ENCODE assay signal across 10 cellular contexts in genomic region chr1:235078927-235079381, GRCh38. TPM values are rescaled to one million over a fixed set of nuclear protein-coding genes. Genes with fewer than 3 reads are reported as not detected.
DNase-seq lines count a peak whose midpoint lies in the region; ATAC-seq and TF ChIP-seq lines count a peak whose summit lies in the region.
"Had no signal": no experiment of that assay in that cellular context is flagged by ENCODE, and none has a peak within 500 bp of the region (broad histone marks: within the 10 kb centered on the region; RNA-seq: fewer than 3 reads in every experiment).

No MANE protein-coding gene starts in this region.

- no peak overlapping the region for H3K9ac ChIP-seq in fibroblast of lung (ENCODE audit: insufficient read depth, low read length)

- no peak for TF ChIP-seq CTCF in PC-9 (conservative IDR thresholded peaks at IDR 0.05)
- no peak for TF ChIP-seq CTCF in fibroblast of lung (conservative IDR thresholded peaks at IDR 0.05 in 1 of 2, IDR thresholded peaks at IDR 0.05 in 1 of 2; ENCODE audit: low read depth in 1 of 2, low read length in 2 of 2)
- TF ChIP-seq CTCF in sigmoid colon (IDR thresholded peaks at IDR 0.05): no peak

- H3F3A ChIP-seq in PC-9 (ENCODE audit: insufficient read depth, low read depth): peaks cover 86% of the 10 kb centered on the region

- H3K4me1 ChIP-seq in PC-9 (replicated peaks; ENCODE audit: insufficient read depth) (peaks cover 95% of the 10 kb centered on the region), fibroblast of lung (ENCODE audit: control insufficient read depth, extremely low read depth, insufficient read depth, low read length) (peaks cover 43% of the 10 kb centered on the region), sigmoid colon (peaks cover 0 to 51% (median 48%) of the 10 kb centered on the region in 4 donors)

- H3K79me2 ChIP-seq in PC-9 (ENCODE audit: low read depth) (peaks cover 11% of the 10 kb centered on the region), fibroblast of lung (ENCODE audit: control insufficient read depth, insufficient read depth, low read length) (no peaks in the 10 kb centered on the region)

- in situ Hi-C loops in KBM-7 (cut with MboI; ENCODE audit: low pct_unique_long_range_greater_than_20kb, low sequenced_read_pairs): loop anchor here (25.0 kb wide), 2 partner anchors 342 to 492 kb away; no protein-coding TSS in a partner anchor

- POLR2A ChIA-PET in PC-9 (lab: Charles Lee; ENCODE audit: unreplicated experiment): interaction anchor here (0.7 to 0.9 kb wide), 5 partner anchors 9 to 579 kb away, joined by 3 to 7 read pairs (median 3); no protein-coding TSS in a partner anchor

- H3K4me3 ChIP-seq in PC-9 (peak overlapping the region; percentile 37; the same call in 1 of the 2 replicates), fibroblast of lung (replicated peaks in 1 of 4; ENCODE audit: control extremely low read depth in 1 of 4, insufficient read depth in 1 of 4, low read depth in 3 of 4, low read length in 4 of 4) (no peak overlapping the region), sigmoid colon (no peak overlapping the region)

- no peaks in the 10 kb centered on the region for H3K9me2 ChIP-seq in PC-9 (ENCODE audit: insufficient read depth)

- CTCF ChIA-PET in PC-9 (lab: Charles Lee): interaction anchor here (0.7 kb wide), 1 partner anchor 153 kb away, joined by 4 read pairs; no protein-coding TSS in a partner anchor

- no peak for ATAC-seq in HG03460 (IDR thresholded peaks at IDR 0.05; ENCODE audit: unreplicated experiment)

- H3K4me2 ChIP-seq in PC-9 (peak overlapping the region; percentile 72), fibroblast of lung (ENCODE audit: extremely low read depth, insufficient read depth, low read length) (no peak overlapping the region)

- no peaks in the 10 kb centered on the region for H4K20me1 ChIP-seq in PC-9 (ENCODE audit: insufficient read depth)
- H4K20me1 ChIP-seq in fibroblast of lung (ENCODE audit: control insufficient read depth, extremely low read depth, insufficient read depth, low read length): no peaks in the 10 kb centered on the region

- H3K27me3 ChIP-seq in PC-9 (ENCODE audit: insufficient read depth, low read depth): no peaks in the 10 kb centered on the region
- H3K27me3 ChIP-seq in fibroblast of lung (ENCODE audit: control insufficient read depth, insufficient read depth, low read length): no peaks in the 10 kb centered on the region
- no peaks in the 10 kb centered on the region for H3K27me3 ChIP-seq in sigmoid colon

- TF ChIP-seq EP300 in sigmoid colon (IDR thresholded peaks at IDR 0.05): no peak

- TSS peak; percentile 27 for BruUV-seq in PC-9 (replicated peaks; lab: Mats Ljungman, UMichigan)

- DNase-seq in EH (ENCODE audit: low read depth) (peak; percentile 38), PC-9 (peak in 1 of 2 experiments; percentile 82), fibroblast of lung (ENCODE audit: low read depth in 2 of 2) (peak; percentile 59 to 66), sigmoid colon (no peak), NCI-H748 (lab: John Stamatoyannopoulos, UW; ENCODE audit: unreplicated experiment) (no peak), KBM-7 (no peak)
- no peak for DNase-seq in NK-92 treated with Interleukin-12 subunit alpha and Interleukin-12 subunit beta, amount 100 ng/mL, for 24 hours (lab: John Stamatoyannopoulos, UW)
- DNase-seq: activated gamma-delta T cell, DMS 273 treated with DMSO at 0.1 percent for 48 hours had no signal

- H3K36me3 ChIP-seq in PC-9 (ENCODE audit: low read depth): no peaks in the 10 kb centered on the region
- H3K36me3 ChIP-seq in fibroblast of lung (ENCODE audit: control insufficient read depth, insufficient read depth, low read length): no peaks in the 10 kb centered on the region
- H3K36me3 ChIP-seq in sigmoid colon: no peaks in the 10 kb centered on the region

- H3K27ac ChIP-seq in PC-9 (peak overlapping the region; percentile 100), fibroblast of lung (ENCODE audit: insufficient read depth, low read length) (peak overlapping the region; percentile 71), sigmoid colon (peak overlapping the region; percentile 4 to 85 (median 38))

- H2AFZ ChIP-seq in PC-9 (no peak overlapping the region), fibroblast of lung (ENCODE audit: low read length) (no peak overlapping the region)

- TF ChIP-seq POLR2A in sigmoid colon (IDR thresholded peaks at IDR 0.05): no peak

- no peaks in the 10 kb centered on the region for H3K9me3 ChIP-seq in PC-9 (ENCODE audit: insufficient read depth, low read depth)
- H3K9me3 ChIP-seq in fibroblast of lung (ENCODE audit: control insufficient read depth, insufficient read depth, low read depth, low read length): peaks cover 1% of the 10 kb centered on the region
- H3K9me3 ChIP-seq in sigmoid colon: no peaks in the 10 kb centered on the region

- WGBS in sigmoid colon, 2 donors: 13 to 50% methylated on average over 5 of the region's 5 CpGs

- intact Hi-C loops in PC-9 (cut with micrococcal nuclease; ENCODE audit: unreplicated experiment): loop anchor here (1.0 to 2.0 kb wide), 10 partner anchors 12 to 584 kb away; no protein-coding TSS in a partner anchor
- intact Hi-C loops in sigmoid colon (cut with DNase I): loop anchor here (2.0 to 5.0 kb wide), 3 partner anchors 82 to 354 kb away; no protein-coding TSS in a partner anchor

RNA-seq across cellular contexts. Expression of gene TOMM20, which starts 49.7 kb away (rescaled TPM):
- total RNA-seq in PC-9 (2021) (165 and 187 TPM in 2 replicates), fibroblast of lung (85.5 and 92.7 TPM in 2 replicates), sigmoid colon (100 to 1,000 TPM in 2 of 4 donors, 10 to 100 TPM in 2; 72.0 to 128 (median 112) TPM)
- polyA plus RNA-seq in fibroblast of lung (95.1 and 111 TPM in 2 replicates), sigmoid colon (10 to 100 TPM; 49.0 to 79.3 (median 68.5) TPM)
- polyA plus RNA-seq in fibroblast of lung (2012): 97.4 and 104 TPM in 2 replicates
- polyA minus RNA-seq in fibroblast of lung (ENCODE audit: low replicate concordance): 23.2 and 53.4 TPM in 2 replicates

Comparison
In these comparisons a context has a peak if more than half of its experiments do, and no peak if none do; other contexts are left out.
1. DNase-seq: peak in EH (single experiment) and fibroblast of lung (2 of 2); none in sigmoid colon (single experiment), NCI-H748 (single experiment), NK-92 treated with Interleukin-12 subunit alpha and Interleukin-12 subunit beta, amount 100 ng/mL, for 24 hours (single experiment) and KBM-7 (single experiment).
2. H3K27ac ChIP-seq: peak in every context shown above with its lines; median percentile 100 in PC-9; 71 in fibroblast of lung; 38 in sigmoid colon.